ENCODE assay signal across 16 cellular contexts in the genomic region with DNA sequence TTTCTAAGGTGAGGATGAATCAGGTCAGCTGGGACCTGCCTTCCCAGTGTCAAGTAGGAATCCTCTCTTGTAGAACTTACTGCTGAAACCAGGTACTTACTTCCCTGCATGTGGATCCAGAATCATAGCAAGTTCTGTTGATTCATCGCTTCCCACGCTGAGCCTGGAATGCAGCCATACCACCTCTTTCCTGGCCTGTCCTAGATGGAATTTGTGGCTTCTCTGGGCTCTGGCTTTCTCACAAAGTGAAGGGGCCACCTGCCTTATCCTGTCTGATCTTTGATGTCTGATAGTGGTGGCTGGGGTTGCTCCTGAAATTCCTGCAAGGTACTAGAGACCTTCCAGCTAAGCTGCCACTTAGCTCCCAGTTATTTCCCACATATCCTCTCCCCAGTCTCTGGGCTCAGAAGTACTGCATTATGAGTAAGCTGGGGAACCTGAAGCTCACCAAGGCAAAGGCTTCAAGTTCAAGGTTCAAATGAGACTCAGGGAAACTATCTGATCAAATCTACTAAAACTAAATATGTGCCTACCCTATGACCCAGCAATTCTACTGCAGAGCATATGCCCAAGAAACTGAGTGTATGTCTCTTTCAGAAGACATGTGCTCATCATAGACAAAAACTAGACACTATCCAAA.
DNase-seq lines count a peak whose midpoint lies in the region; ATAC-seq and TF ChIP-seq lines count a peak whose summit lies in the region.
"Had no signal": no experiment of that assay in that cellular context is flagged by ENCODE, and none has a peak within 500 bp of the region (broad histone marks: within the 10 kb centered on the region; RNA-seq: fewer than 3 reads in every experiment).

No MANE protein-coding gene starts in this region.

- H4K20me1 ChIP-seq in PC-9 (ENCODE audit: insufficient read depth), result no peaks in the 10 kb centered on the region

- no peak for TF ChIP-seq EP300 in upper lobe of left lung (IDR thresholded peaks at IDR 0.05)

- 85 to 93% methylated on average over 2 of the region's 2 CpGs for WGBS in endodermal cell (ENCODE audit: insufficient coverage in 1 of 2, insufficient read length in 1 of 2), 2 experiments
- WGBS in upper lobe of left lung, 2 donors, result 79 to 82% methylated on average over 2 of the region's 2 CpGs

- H3K4me1 ChIP-seq in PC-9 (replicated peaks; ENCODE audit: insufficient read depth) (peaks cover 6% of the 10 kb centered on the region; the same call in 1 of the 2 replicates), endodermal cell (ENCODE audit: control insufficient read depth, insufficient read depth, low read length) (peaks cover 4% of the 10 kb centered on the region), upper lobe of left lung (no peaks in the 10 kb centered on the region)

- CTCF ChIA-PET in PC-9 (lab: Charles Lee), result interaction anchor here (1.6 kb wide), 1 partner anchor 141 kb away, joined by 5 read pairs; no protein-coding TSS in a partner anchor

- H3K27ac Mint-ChIP-seq in endodermal cell (peak overlapping the region; percentile 21), mesothelial cell of epicardium (peak overlapping the region; percentile 55)
- H3K27ac Mint-ChIP-seq: progenitor cell of endocrine pancreas had no signal

- H3K9me3 ChIP-seq in PC-9 (ENCODE audit: insufficient read depth, low read depth) (no peaks in the 10 kb centered on the region), endodermal cell (ENCODE audit: control insufficient read depth, low read length) (no peaks in the 10 kb centered on the region), MG63 (no peaks in the 10 kb centered on the region), upper lobe of left lung (no peaks in the 10 kb centered on the region)
- H3K9me3 ChIP-seq: thoracic aorta had no signal

- TF ChIP-seq POLR2A in upper lobe of left lung (IDR thresholded peaks at IDR 0.05), result no peak

- H3K9me3 Mint-ChIP-seq in endodermal cell, result peaks cover 16% of the 10 kb centered on the region
- H3K9me3 Mint-ChIP-seq in mesothelial cell of epicardium, result peaks cover 11% of the 10 kb centered on the region

- peaks cover 13% of the 10 kb centered on the region for H3K4me1 Mint-ChIP-seq in endodermal cell
- peaks cover 6% of the 10 kb centered on the region for H3K4me1 Mint-ChIP-seq in mesothelial cell of epicardium

- H3K27ac ChIP-seq in PC-9 (no peak overlapping the region), endodermal cell (ENCODE audit: low read depth, low read length) (no peak overlapping the region), upper lobe of left lung (no peak overlapping the region)
- H3K27ac ChIP-seq: thoracic aorta had no signal

- H3F3A ChIP-seq in PC-9 (ENCODE audit: insufficient read depth, low read depth), result no peaks in the 10 kb centered on the region; the same call in 1 of the 2 replicates

- H2AFZ ChIP-seq in PC-9, result no peak overlapping the region

- POLR2A ChIA-PET in PC-9 (lab: Charles Lee; ENCODE audit: unreplicated experiment), result no interaction called here

- intact Hi-C loops in PC-9 (cut with micrococcal nuclease; ENCODE audit: unreplicated experiment), result no loop called here

- H3K36me3 Mint-ChIP-seq in endodermal cell (ENCODE audit: low read depth) (peaks cover 22% of the 10 kb centered on the region), mesothelial cell of epicardium (peaks cover 10% of the 10 kb centered on the region)

- no peaks in the 10 kb centered on the region for H3K9me2 ChIP-seq in PC-9 (ENCODE audit: insufficient read depth)

- H3K4me3 Mint-ChIP-seq in endodermal cell (no peak overlapping the region), mesothelial cell of epicardium (no peak overlapping the region)

- no peak overlapping the region for H3K9ac ChIP-seq in endodermal cell (ENCODE audit: extremely low read depth, low read length, poor library complexity, severe bottlenecking)

- DNase-seq in EH (ENCODE audit: low read depth), result peak; percentile 42
- peak; percentile 31 to 73 for DNase-seq in PC-9
- peak; percentile 87 for DNase-seq in endodermal cell
- DNase-seq in mesothelial cell of epicardium (ENCODE audit: low spot score in 2 of 2, unreplicated experiment in 2 of 2), result no peak
- DNase-seq in GM10266 (ENCODE audit: extremely low spot score), result no peak
- DNase-seq in midbrain (lab: John Stamatoyannopoulos, UW), result no peak
- DNase-seq in MG63, result no peak
- DNase-seq in upper lobe of left lung, result no peak
- DNase-seq: AML-193, DMS79 treated with DMSO at 0.1 percent for 48 hours, NCI-H1694, NCI-H524 treated with DMSO at 0.1 percent for 48 hours, RPMI8226, T-helper 9 cell had no signal

- TF ChIP-seq CTCF in PC-9 (conservative IDR thresholded peaks at IDR 0.05), result no peak
- TF ChIP-seq CTCF in endodermal cell (conservative IDR thresholded peaks at IDR 0.05), result no peak
- no peak for TF ChIP-seq CTCF in mesothelial cell of epicardium (IDR thresholded peaks at IDR 0.05; ENCODE audit: unreplicated experiment)
- no peak for TF ChIP-seq CTCF in GM10266 (IDR thresholded peaks at IDR 0.05; ENCODE audit: control insufficient read depth, insufficient read depth, low read depth, missing control alignments)
- TF ChIP-seq CTCF in upper lobe of left lung (IDR thresholded peaks at IDR 0.05), result no peak

- no peak overlapping the region for H3K4me3 ChIP-seq in PC-9
- no peak overlapping the region for H3K4me3 ChIP-seq in endodermal cell (ENCODE audit: low read length)
- H3K4me3 ChIP-seq in MG63, result no peak overlapping the region
- H3K4me3 ChIP-seq in upper lobe of left lung, result no peak overlapping the region
- H3K4me3 ChIP-seq: thoracic aorta had no signal

- H3K79me2 ChIP-seq in PC-9 (ENCODE audit: low read depth), result no peaks in the 10 kb centered on the region

- no peak for ATAC-seq in upper lobe of left lung (ENCODE audit: low FRiP score in 2 of 2)

- H3K27me3 ChIP-seq in PC-9 (ENCODE audit: insufficient read depth, low read depth) (no peaks in the 10 kb centered on the region), endodermal cell (ENCODE audit: control insufficient read depth, insufficient read depth, low read length, poor library complexity, severe bottlenecking) (no peaks in the 10 kb centered on the region), MG63 (no peaks in the 10 kb centered on the region), upper lobe of left lung (no peaks in the 10 kb centered on the region)

- H3K36me3 ChIP-seq in PC-9 (ENCODE audit: low read depth) (no peaks in the 10 kb centered on the region), endodermal cell (ENCODE audit: control insufficient read depth, insufficient read depth, low read length) (no peaks in the 10 kb centered on the region), MG63 (no peaks in the 10 kb centered on the region), upper lobe of left lung (no peaks in the 10 kb centered on the region)
- H3K36me3 ChIP-seq: thoracic aorta had no signal

- H3K4me2 ChIP-seq in PC-9, result 0 out of 2 replicates have a peak overlapping the region, but pooled peaks have one; percentile 7

- peaks cover 9% of the 10 kb centered on the region for H3K27me3 Mint-ChIP-seq in endodermal cell (ENCODE audit: insufficient read depth)
- H3K27me3 Mint-ChIP-seq in mesothelial cell of epicardium (ENCODE audit: low read depth), result no peaks in the 10 kb centered on the region
- H3K27me3 Mint-ChIP-seq: progenitor cell of endocrine pancreas had no signal

- BruUV-seq in PC-9 (replicated peaks; lab: Mats Ljungman, UMichigan), result no TSS peak

Comparison
In these comparisons a context has a peak if more than half of its experiments do, and no peak if none do; other contexts are left out.
1. DNase-seq: peak in EH (single experiment), PC-9 (2 of 2) and endodermal cell (single experiment); none in mesothelial cell of epicardium (0 of 2), GM10266 (single experiment), midbrain (single experiment), MG63 (single experiment) and upper lobe of left lung (0 of 2).